In the genomic region with DNA sequence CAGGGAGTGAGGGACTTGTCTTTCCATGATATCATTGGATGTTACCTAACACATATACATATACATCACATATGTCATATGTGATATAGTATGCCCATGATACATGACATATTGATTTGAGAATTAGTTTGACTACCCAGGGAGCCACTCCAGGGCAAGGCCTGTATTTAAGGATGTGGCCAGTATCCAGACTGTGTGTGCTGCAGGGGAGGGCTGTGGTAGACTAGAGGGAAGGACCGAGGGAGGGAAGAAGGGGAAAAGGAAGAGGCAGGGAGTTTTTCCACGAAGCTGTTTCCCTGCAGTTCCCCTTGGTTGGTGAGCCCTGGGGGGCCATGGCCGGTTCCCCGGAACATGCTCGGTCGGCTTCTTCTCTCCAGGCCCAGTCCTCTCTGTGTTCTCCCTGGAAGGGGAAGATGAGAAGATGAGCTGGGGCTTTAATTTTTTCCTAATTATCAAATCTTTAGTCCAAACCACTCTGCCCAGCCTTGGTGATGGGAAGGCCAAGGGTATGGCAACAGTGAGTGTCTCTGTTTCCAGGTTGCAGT, we compare ENCODE assay signal across 21 cellular contexts. TPM values are rescaled to one million over a fixed set of nuclear protein-coding genes. Genes with fewer than 3 reads are reported as not detected.
DNase-seq lines count a peak whose midpoint lies in the region; ATAC-seq, FAIRE-seq and TF ChIP-seq lines count a peak whose summit lies in the region.
"Had no signal": no experiment of that assay in that cellular context is flagged by ENCODE, and none has a peak within 500 bp of the region (broad histone marks: within the 10 kb centered on the region; RNA-seq: fewer than 3 reads in every experiment).

No MANE protein-coding gene starts in this region.

- peak; percentile 24 for DNase-seq in 8988T
- no peak for DNase-seq in Caco-2
- DNase-seq in coronary artery (ENCODE audit: low spot score) = peak; percentile 21
- DNase-seq in naive thymus-derived CD8-positive, alpha-beta T cell = no peak
- DNase-seq in SIG-M5 treated with dmso at 0.1 percent for 504 hours (lab: John Stamatoyannopoulos, UW; ENCODE audit: unreplicated experiment) = no peak
- no peak for DNase-seq in T-helper 2 cell treated with Interferon-gamma antibody and Interleukin-4, amounts not matched to agents 5 μg/mL and 100 μg/mL, for 36 hours (ENCODE audit: low spot score)
- no peak for DNase-seq in HTR-8/SVneo (ENCODE audit: insufficient read length, low spot score)
- DNase-seq: activated gamma-delta T cell treated with Interleukin-2 at 50 U/mL for 16 hours; amniotic stem cell; CD4-positive, CD25-positive, alpha-beta regulatory T cell; cortex of kidney; Kasumi-1; kidney; mammary epithelial cell; MV-4-11; Peyer's patch; upper lobe of left lung; WERI-Rb-1 had no signal

- H3K9me3 ChIP-seq in Caco-2 = no peaks in the 10 kb centered on the region
- H3K9me3 ChIP-seq: Peyer's patch, upper lobe of left lung had no signal

- intact Hi-C loops in Caco-2 (cut with micrococcal nuclease; ENCODE audit: unreplicated experiment) = no loop called here

- H3K36me3 ChIP-seq in Caco-2 (ENCODE audit: control insufficient read depth, insufficient read depth, low read length) = no peaks in the 10 kb centered on the region
- H3K36me3 ChIP-seq: Peyer's patch, upper lobe of left lung, WERI-Rb-1 had no signal

- H3K4me3 Mint-ChIP-seq in Caco-2 (ENCODE audit: unreplicated experiment) = peak overlapping the region; percentile 25
- peak overlapping the region in 6 of 10 donors; percentile 1 to 63 (median 53) for H3K4me3 Mint-ChIP-seq in naive thymus-derived CD8-positive, alpha-beta T cell
- no peak overlapping the region for H3K4me3 Mint-ChIP-seq in T-helper 2 cell treated with Interferon-gamma antibody and Interleukin-4, amounts not matched to agents 5 μg/mL and 100 μg/mL, for 36 hours
- H3K4me3 Mint-ChIP-seq: CD4-positive, CD25-positive, alpha-beta regulatory T cell had no signal

- no peaks in the 10 kb centered on the region for H3K9me3 Mint-ChIP-seq in Caco-2 (ENCODE audit: unreplicated experiment)
- H3K9me3 Mint-ChIP-seq in naive thymus-derived CD8-positive, alpha-beta T cell = no peaks in the 10 kb centered on the region
- H3K9me3 Mint-ChIP-seq in T-helper 2 cell treated with Interferon-gamma antibody and Interleukin-4, amounts not matched to agents 5 μg/mL and 100 μg/mL, for 36 hours = no peaks in the 10 kb centered on the region

- no peaks in the 10 kb centered on the region for H3K36me3 Mint-ChIP-seq in Caco-2 (ENCODE audit: insufficient read depth, unreplicated experiment)
- no peaks in the 10 kb centered on the region for H3K36me3 Mint-ChIP-seq in naive thymus-derived CD8-positive, alpha-beta T cell
- no peaks in the 10 kb centered on the region for H3K36me3 Mint-ChIP-seq in T-helper 2 cell treated with Interferon-gamma antibody and Interleukin-4, amounts not matched to agents 5 μg/mL and 100 μg/mL, for 36 hours (ENCODE audit: low read depth)
- H3K36me3 Mint-ChIP-seq: CD4-positive, CD25-positive, alpha-beta regulatory T cell had no signal

- no peaks in the 10 kb centered on the region for H3K4me1 ChIP-seq in Caco-2

- H3K27ac Mint-ChIP-seq in Caco-2 (ENCODE audit: unreplicated experiment) = no peak overlapping the region
- H3K27ac Mint-ChIP-seq in naive thymus-derived CD8-positive, alpha-beta T cell = no peak overlapping the region
- no peak overlapping the region for H3K27ac Mint-ChIP-seq in T-helper 2 cell treated with Interferon-gamma antibody and Interleukin-4, amounts not matched to agents 5 μg/mL and 100 μg/mL, for 36 hours
- H3K27ac Mint-ChIP-seq: CD4-positive, CD25-positive, alpha-beta regulatory T cell had no signal

- no peak for FAIRE-seq in HTR-8/SVneo (lab: Jason Lieb, UNC)
- FAIRE-seq: bronchial epithelial cell, H54, kidney had no signal

- no peak overlapping the region for H3K27ac ChIP-seq in coronary artery
- H3K27ac ChIP-seq: Peyer's patch, upper lobe of left lung, WERI-Rb-1 had no signal

- no peak for ATAC-seq in naive thymus-derived CD8-positive, alpha-beta T cell
- no peak for ATAC-seq in HG03378 (IDR thresholded peaks at IDR 0.05; ENCODE audit: unreplicated experiment)

- peaks cover 25% of the 10 kb centered on the region for H3K27me3 Mint-ChIP-seq in Caco-2 (ENCODE audit: insufficient read depth, unreplicated experiment)
- peaks cover 33 to 70% (median 46%) of the 10 kb centered on the region in 5 donors for H3K27me3 Mint-ChIP-seq in naive thymus-derived CD8-positive, alpha-beta T cell
- peaks cover 55% of the 10 kb centered on the region for H3K27me3 Mint-ChIP-seq in T-helper 2 cell treated with Interferon-gamma antibody and Interleukin-4, amounts not matched to agents 5 μg/mL and 100 μg/mL, for 36 hours (ENCODE audit: low read depth)

- POLR2A ChIA-PET in Caco-2 (lab: Charles Lee) = no interaction called here
- POLR2A ChIA-PET in naive thymus-derived CD8-positive, alpha-beta T cell (lab: Charles Lee) = no interaction called here

- no peaks in the 10 kb centered on the region for H3K27me3 ChIP-seq in Caco-2 (replicated peaks; ENCODE audit: control insufficient read depth, insufficient read depth, low read length)

- no peak for TF ChIP-seq CTCF in Caco-2 (IDR thresholded peaks at IDR 0.05; ENCODE audit: insufficient read depth in 1 of 2, low read depth in 1 of 2, low read length in 1 of 2, severe bottlenecking in 1 of 2, unreplicated experiment in 1 of 2)
- no peak for TF ChIP-seq CTCF in coronary artery (IDR thresholded peaks at IDR 0.05)

- BruUV-seq in Caco-2 (replicated peaks; lab: Mats Ljungman, UMichigan) = no TSS peak

- no peaks in the 10 kb centered on the region for H3K4me1 Mint-ChIP-seq in Caco-2 (ENCODE audit: low read depth, unreplicated experiment)
- peaks cover 0 to 3% (median 2%) of the 10 kb centered on the region in 4 donors for H3K4me1 Mint-ChIP-seq in naive thymus-derived CD8-positive, alpha-beta T cell
- no peaks in the 10 kb centered on the region for H3K4me1 Mint-ChIP-seq in T-helper 2 cell treated with Interferon-gamma antibody and Interleukin-4, amounts not matched to agents 5 μg/mL and 100 μg/mL, for 36 hours (ENCODE audit: low read depth)

- H3K4me3 ChIP-seq in Caco-2 (ENCODE audit: low read depth, low read length) (no peak overlapping the region), coronary artery (no peak overlapping the region)

- CTCF ChIA-PET in Caco-2 (lab: Charles Lee) = no interaction called here

RNA-seq across cellular contexts. Expression of gene NSUN2, which starts 48.7 kb away (rescaled TPM):
- total RNA-seq in Caco-2 (2022) = 93.8 and 105 TPM in 2 replicates
- 10 to 100 TPM; 84.6 to 86.5 TPM for total RNA-seq in naive thymus-derived CD8-positive, alpha-beta T cell
- polyA plus RNA-seq in naive thymus-derived CD8-positive, alpha-beta T cell = 10 to 100 TPM; 18.3 to 48.7 (median 27.8) TPM

RNA-seq across cellular contexts. Expression of gene SRD5A1, which starts 49.1 kb away (rescaled TPM):
- total RNA-seq in Caco-2 (2022) = 19.4 and 22.0 TPM in 2 replicates
- 1 to 10 TPM; 9.0 to 9.4 TPM for total RNA-seq in naive thymus-derived CD8-positive, alpha-beta T cell
- polyA plus RNA-seq in naive thymus-derived CD8-positive, alpha-beta T cell = 1 to 10 TPM; 4.3 to 6.8 (median 4.4) TPM

Comparison
In these comparisons a context has a peak if more than half of its experiments do, and no peak if none do; other contexts are left out.
1. DNase-seq: peak in 8988T (single experiment) and coronary artery (single experiment); none in Caco-2 (0 of 2), naive thymus-derived CD8-positive, alpha-beta T cell (0 of 10), SIG-M5 treated with dmso at 0.1 percent for 504 hours (single experiment), T-helper 2 cell treated with Interferon-gamma antibody and Interleukin-4, amounts not matched to agents 5 μg/mL and 100 μg/mL, for 36 hours (single experiment) and HTR-8/SVneo (single experiment).